In genomic region chr10:24957624-24958435, GRCh38 we compare ENCODE assay signal across 10 cellular contexts. TPM values are rescaled to one million over a fixed set of nuclear protein-coding genes. Genes with fewer than 3 reads are reported as not detected.
DNase-seq lines count a peak whose midpoint lies in the region; ATAC-seq and TF ChIP-seq lines count a peak whose summit lies in the region.
"Had no signal": no experiment of that assay in that cellular context is flagged by ENCODE, and none has a peak within 500 bp of the region (broad histone marks: within the 10 kb centered on the region; RNA-seq: fewer than 3 reads in every experiment).

No MANE protein-coding gene starts in this region.

- no peaks in the 10 kb centered on the region for H3K36me3 Mint-ChIP-seq in activated CD8-positive, alpha-beta T cell treated with anti-CD3 and anti-CD28 coated beads for 36 hours (ENCODE audit: low read depth)

- no peaks in the 10 kb centered on the region for H3K9me3 Mint-ChIP-seq in activated CD8-positive, alpha-beta T cell treated with anti-CD3 and anti-CD28 coated beads for 36 hours
- H3K9me3 Mint-ChIP-seq: CD4-positive, alpha-beta T cell had no signal

- ATAC-seq in GM21825 (IDR thresholded peaks at IDR 0.05; ENCODE audit: unreplicated experiment): no peak
- no peak for ATAC-seq in activated CD8-positive, alpha-beta T cell treated with anti-CD3 and anti-CD28 coated beads for 36 hours
- ATAC-seq in HG03469 (IDR thresholded peaks at IDR 0.05; ENCODE audit: unreplicated experiment): no peak
- no peak for ATAC-seq in GM19035 (IDR thresholded peaks at IDR 0.05; ENCODE audit: unreplicated experiment)

- DNase-seq in AG04450 (ENCODE audit: low read depth, low spot score) (peak; percentile 68), SK-MEL-5 (ENCODE audit: low read depth, low spot score) (peak; percentile 60), fibroblast of mammary gland (ENCODE audit: low read depth) (peak; percentile 98)
- DNase-seq in activated CD8-positive, alpha-beta T cell treated with anti-CD3 and anti-CD28 coated beads for 36 hours: no peak
- DNase-seq: CD4-positive, alpha-beta T cell had no signal

- no peak overlapping the region; the same call in 1 of the 2 replicates for H3K4me3 ChIP-seq in AG04450 (ENCODE audit: low read depth, low read length)
- H3K4me3 ChIP-seq in fibroblast of mammary gland (ENCODE audit: control insufficient read depth, low read depth, low read length): no peak overlapping the region
- no peak overlapping the region for H3K4me3 ChIP-seq in neuron (ENCODE audit: low read length)

- intact Hi-C loops in activated CD8-positive, alpha-beta T cell treated with anti-CD3 and anti-CD28 coated beads for 36 hours (cut with micrococcal nuclease): no loop called here

- H2AFZ ChIP-seq in neuron (ENCODE audit: low read depth, low read length): peak overlapping the region; percentile 43

- H3K9me3 ChIP-seq in AG04450 (ENCODE audit: control insufficient read depth, insufficient read depth, low read length) (no peaks in the 10 kb centered on the region), neuron (ENCODE audit: low read length) (no peaks in the 10 kb centered on the region)

- no peak overlapping the region for H3K27ac Mint-ChIP-seq in activated CD8-positive, alpha-beta T cell treated with anti-CD3 and anti-CD28 coated beads for 36 hours
- H3K27ac Mint-ChIP-seq: CD4-positive, alpha-beta T cell had no signal

- H3K27me3 Mint-ChIP-seq in activated CD8-positive, alpha-beta T cell treated with anti-CD3 and anti-CD28 coated beads for 36 hours: no peaks in the 10 kb centered on the region
- H3K27me3 Mint-ChIP-seq: CD4-positive, alpha-beta T cell had no signal

- H3K4me1 Mint-ChIP-seq in activated CD8-positive, alpha-beta T cell treated with anti-CD3 and anti-CD28 coated beads for 36 hours (ENCODE audit: low read depth): peaks cover 9% of the 10 kb centered on the region

- in situ Hi-C loops in SK-MEL-5 (cut with HindIII; ENCODE audit: low pct_unique_long_range_greater_than_20kb, low sequenced_read_pairs): no loop called here

- peak overlapping the region; percentile 74 for H3K27ac ChIP-seq in AG04450 (ENCODE audit: low read depth, low read length)
- H3K27ac ChIP-seq: HL-60 had no signal

- no peak for TF ChIP-seq CTCF in AG04450 (IDR thresholded peaks at IDR 0.05; ENCODE audit: low read depth, low read length)
- TF ChIP-seq CTCF in fibroblast of mammary gland (conservative IDR thresholded peaks at IDR 0.05; ENCODE audit: control insufficient read depth, insufficient read depth, low read depth, low read length): no peak
- TF ChIP-seq CTCF in activated CD8-positive, alpha-beta T cell treated with anti-CD3 and anti-CD28 coated beads for 36 hours (IDR thresholded peaks at IDR 0.05): no peak

- peaks cover 34% of the 10 kb centered on the region for H3K4me1 ChIP-seq in neuron (ENCODE audit: insufficient read depth, low read length)

- H3K4me3 Mint-ChIP-seq in activated CD8-positive, alpha-beta T cell treated with anti-CD3 and anti-CD28 coated beads for 36 hours: no peak overlapping the region
- H3K4me3 Mint-ChIP-seq: CD4-positive, alpha-beta T cell had no signal

- POLR2A ChIA-PET in AG04450 (lab: Yijun Ruan, JAX): no interaction called here
- POLR2A ChIA-PET in activated CD8-positive, alpha-beta T cell treated with anti-CD3 and anti-CD28 coated beads for 36 hours (lab: Charles Lee): no interaction called here

- no peaks in the 10 kb centered on the region for H3K36me3 ChIP-seq in neuron (ENCODE audit: insufficient read depth, low read length)

- H3K27me3 ChIP-seq in AG04450 (ENCODE audit: control insufficient read depth, insufficient read depth, low read length) (no peaks in the 10 kb centered on the region), neuron (ENCODE audit: insufficient read depth, low read length) (no peaks in the 10 kb centered on the region)

- CTCF ChIA-PET in AG04450 (lab: Charles Lee): no interaction called here
- CTCF ChIA-PET in activated CD8-positive, alpha-beta T cell treated with anti-CD3 and anti-CD28 coated beads for 36 hours (lab: Charles Lee): no interaction called here

RNA-seq across cellular contexts. Expression of gene PRTFDC1, which starts 5.4 kb away (rescaled TPM):
- 31.6 and 46.8 TPM in 2 replicates for polyA plus RNA-seq in AG04450 (2011; rRNA removed)
- polyA minus RNA-seq in AG04450 (2011; rRNA and poly(A)+ RNA removed): 17.3 and 26.9 TPM in 2 replicates
- total RNA-seq in SK-MEL-5 (2014; rRNA removed; shearing (Covaris generic)): 0.21 and 0.24 TPM in 2 replicates
- 0.08 and 0.17 TPM in 2 replicates for polyA plus RNA-seq in SK-MEL-5 (2015; cell fraction: cytosol; rRNA removed)
- polyA plus RNA-seq in SK-MEL-5 (2015; cell fraction: nucleus; rRNA removed): 0.09 and 2.9 TPM in 2 replicates
- 1 to 10 TPM; 2.2 to 2.7 TPM for total RNA-seq in activated CD8-positive, alpha-beta T cell treated with anti-CD3 and anti-CD28 coated beads for 36 hours

RNA-seq across cellular contexts. Expression of gene ENKUR, which starts 58.1 kb away (rescaled TPM):
- polyA plus RNA-seq in AG04450 (2011; rRNA removed): 0.11 TPM in 1 of 2 replicates, not detected in the other
- polyA minus RNA-seq in AG04450 (2011; rRNA and poly(A)+ RNA removed): 0.23 TPM in 1 of 2 replicates, not detected in the other
- total RNA-seq in SK-MEL-5 (2014; rRNA removed; shearing (Covaris generic)): 1.5 and 1.8 TPM in 2 replicates
- 0.38 and 0.76 TPM in 2 replicates for polyA plus RNA-seq in SK-MEL-5 (2015; cell fraction: cytosol; rRNA removed)
- polyA plus RNA-seq in SK-MEL-5 (2015; cell fraction: nucleus; rRNA removed): 0.30 and 2.4 TPM in 2 replicates
- total RNA-seq in activated CD8-positive, alpha-beta T cell treated with anti-CD3 and anti-CD28 coated beads for 36 hours: not detected
- total RNA-seq: CD4-positive, alpha-beta T cell had no signal

RNA-seq across cellular contexts. Expression of gene THNSL1, which starts 58.6 kb away (rescaled TPM):
- 1.8 and 2.8 TPM in 2 replicates for polyA plus RNA-seq in AG04450 (2011; rRNA removed)
- polyA minus RNA-seq in AG04450 (2011; rRNA and poly(A)+ RNA removed): 0.92 and 2.0 TPM in 2 replicates
- total RNA-seq in SK-MEL-5 (2014; rRNA removed; shearing (Covaris generic)): 11.5 and 11.9 TPM in 2 replicates
- polyA plus RNA-seq in SK-MEL-5 (2015; cell fraction: cytosol; rRNA removed): 7.3 and 7.7 TPM in 2 replicates
- 4.9 and 7.5 TPM in 2 replicates for polyA plus RNA-seq in SK-MEL-5 (2015; cell fraction: nucleus; rRNA removed)
- 10 to 100 TPM in 1 of 2 experiments, 1 to 10 TPM in 1; 9.9 to 10.0 TPM for total RNA-seq in activated CD8-positive, alpha-beta T cell treated with anti-CD3 and anti-CD28 coated beads for 36 hours
